ENCODE assay signal across 19 cellular contexts in the genomic region with DNA sequence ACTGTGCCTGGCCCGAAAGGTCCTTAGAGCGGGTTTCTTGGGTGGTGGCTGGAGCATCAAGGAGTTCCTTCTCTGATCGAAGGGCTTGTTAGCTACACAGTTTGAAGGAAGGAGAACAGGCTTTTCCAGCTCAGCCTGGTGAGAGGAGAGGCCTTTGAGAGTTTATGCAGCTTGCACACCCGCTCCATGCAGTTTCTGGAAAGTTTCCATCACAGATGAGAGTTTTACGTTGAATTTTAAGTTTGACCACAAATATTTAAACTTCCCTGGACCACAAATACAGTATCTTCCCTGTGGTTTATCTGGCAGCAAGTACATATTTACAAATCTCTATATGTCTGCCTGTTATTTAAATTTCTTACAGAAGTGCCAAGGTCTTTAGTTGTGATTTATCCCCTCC. TPM values are rescaled to one million over a fixed set of nuclear protein-coding genes. Genes with fewer than 3 reads are reported as not detected.
DNase-seq lines count a peak whose midpoint lies in the region; ATAC-seq and TF ChIP-seq lines count a peak whose summit lies in the region.
"Had no signal": no experiment of that assay in that cellular context is flagged by ENCODE, and none has a peak within 500 bp of the region (broad histone marks: within the 10 kb centered on the region; RNA-seq: fewer than 3 reads in every experiment).

No MANE protein-coding gene starts in this region.

- H3K79me2 ChIP-seq in OCI-LY7 (ENCODE audit: insufficient read depth, low read depth, low read length) = no peaks in the 10 kb centered on the region

- CTCF ChIA-PET in MCF 10A (lab: Yijun Ruan, JAX) (no interaction called here), OCI-LY7 (lab: Charles Lee; ENCODE audit: unreplicated experiment) (no interaction called here)
- CTCF ChIA-PET in activated CD4-positive, alpha-beta memory T cell treated with anti-CD3 and anti-CD28 coated beads for 36 hours (lab: Charles Lee) = no interaction called here

- no peak overlapping the region for H3K4me2 ChIP-seq in OCI-LY7 (ENCODE audit: low read length)
- H3K4me2 ChIP-seq: A549 had no signal

- H3K9me2 ChIP-seq in OCI-LY7 (ENCODE audit: insufficient read depth, low read length) = no peaks in the 10 kb centered on the region

- H3K9me3 ChIP-seq in breast epithelium = no peaks in the 10 kb centered on the region
- H3K9me3 ChIP-seq in left lung = no peaks in the 10 kb centered on the region
- H3K9me3 ChIP-seq in OCI-LY7 (ENCODE audit: low read length) = no peaks in the 10 kb centered on the region
- H3K9me3 ChIP-seq: A549, body of pancreas, gastroesophageal sphincter, tibial nerve had no signal

- H3K4me1 Mint-ChIP-seq in MCF 10A (ENCODE audit: insufficient read depth, unreplicated experiment) = no peaks in the 10 kb centered on the region
- H3K4me1 Mint-ChIP-seq in activated CD4-positive, alpha-beta memory T cell treated with anti-CD3 and anti-CD28 coated beads for 36 hours (ENCODE audit: low read depth) = peaks cover 16% of the 10 kb centered on the region
- H3K4me1 Mint-ChIP-seq: T-cell had no signal

- no peak overlapping the region for H3K4me3 ChIP-seq in breast epithelium
- no peak overlapping the region for H3K4me3 ChIP-seq in cardiac fibroblast (replicated peaks in 1 of 2; ENCODE audit: low read depth in 2 of 2, low read length in 2 of 2)
- H3K4me3 ChIP-seq in left lung = no peak overlapping the region
- H3K4me3 ChIP-seq in OCI-LY7 (ENCODE audit: low read depth, low read length, poor library complexity, severe bottlenecking) = no peak overlapping the region
- H3K4me3 ChIP-seq: A549, body of pancreas, gastroesophageal sphincter, GM12878, tibial nerve had no signal

- H3K27me3 ChIP-seq in breast epithelium (no peaks in the 10 kb centered on the region), left lung (no peaks in the 10 kb centered on the region)
- H3K27me3 ChIP-seq: body of pancreas, gastroesophageal sphincter, tibial nerve had no signal

- H3K27ac Mint-ChIP-seq in MCF 10A (ENCODE audit: low read depth, unreplicated experiment) = no peak overlapping the region
- no peak overlapping the region for H3K27ac Mint-ChIP-seq in activated CD4-positive, alpha-beta memory T cell treated with anti-CD3 and anti-CD28 coated beads for 36 hours
- H3K27ac Mint-ChIP-seq: CD8-positive, alpha-beta memory T cell; T-cell had no signal

- no peaks in the 10 kb centered on the region for H3K27me3 Mint-ChIP-seq in MCF 10A (ENCODE audit: insufficient read depth, unreplicated experiment)
- no peaks in the 10 kb centered on the region for H3K27me3 Mint-ChIP-seq in activated CD4-positive, alpha-beta memory T cell treated with anti-CD3 and anti-CD28 coated beads for 36 hours
- H3K27me3 Mint-ChIP-seq: CD8-positive, alpha-beta memory T cell; T-cell had no signal

- no peak for TF ChIP-seq POLR2A in breast epithelium (IDR thresholded peaks at IDR 0.05)

- H3K36me3 Mint-ChIP-seq in MCF 10A (ENCODE audit: insufficient read depth, unreplicated experiment) = peaks cover 6% of the 10 kb centered on the region
- peaks cover 2% of the 10 kb centered on the region for H3K36me3 Mint-ChIP-seq in activated CD4-positive, alpha-beta memory T cell treated with anti-CD3 and anti-CD28 coated beads for 36 hours

- H3K9me3 Mint-ChIP-seq in MCF 10A (ENCODE audit: unreplicated experiment) = no peaks in the 10 kb centered on the region
- no peaks in the 10 kb centered on the region for H3K9me3 Mint-ChIP-seq in activated CD4-positive, alpha-beta memory T cell treated with anti-CD3 and anti-CD28 coated beads for 36 hours
- H3K9me3 Mint-ChIP-seq: CD8-positive, alpha-beta memory T cell; H9; T-cell had no signal

- no peaks in the 10 kb centered on the region for H4K20me1 ChIP-seq in OCI-LY7 (ENCODE audit: insufficient read depth, low read length)

- peak in 1 of 2 donors; percentile 29 for DNase-seq in breast epithelium (ENCODE audit: low spot score in 2 of 2)
- no peak for DNase-seq in MCF 10A (ENCODE audit: unreplicated experiment)
- peak; percentile 57 to 79 for DNase-seq in cardiac fibroblast (ENCODE audit: low read depth in 2 of 2)
- peak in 1 of 2 donors; percentile 66 for DNase-seq in left lung
- no peak for DNase-seq in NCI-H524 treated with DMSO at 0.1 percent for 48 hours (lab: John Stamatoyannopoulos, UW)
- DNase-seq in OCI-LY7 (ENCODE audit: low spot score) = no peak
- DNase-seq in activated CD4-positive, alpha-beta memory T cell treated with anti-CD3 and anti-CD28 coated beads for 36 hours = no peak
- no peak for DNase-seq in stimulated activated CD4-positive, alpha-beta T cell treated with anti-CD3 and anti-CD28 coated beads, Interleukin-4, amount 100 ng/mL, for 1 hour
- DNase-seq: activated effector memory CD4-positive, alpha-beta T cell treated with anti-CD3 and anti-CD28 coated beads, Interleukin-2, amount 50 U/mL, for 16 hours; body of pancreas; CD8-positive, alpha-beta memory T cell; effector CD4-positive, alpha-beta T cell; H9; MV-4-11; T-cell had no signal

- intact Hi-C loops in breast epithelium (cut with DNase I; ENCODE audit: low total_unique reads) (no loop called here), MCF 10A (cut with micrococcal nuclease) (no loop called here), left lung (cut with DNase I) (no loop called here), OCI-LY7 (cut with micrococcal nuclease; ENCODE audit: unreplicated experiment) (no loop called here)
- intact Hi-C loops in activated CD4-positive, alpha-beta memory T cell treated with anti-CD3 and anti-CD28 coated beads for 36 hours (cut with micrococcal nuclease) = no loop called here

- H3K27ac ChIP-seq in breast epithelium (peak overlapping the region; percentile 33 to 38), left lung (peak overlapping the region in 1 of 2 donors; percentile 7), OCI-LY7 (ENCODE audit: low read depth, low read length, poor library complexity, severe bottlenecking) (no peak overlapping the region)
- H3K27ac ChIP-seq: A549, body of pancreas, gastroesophageal sphincter, tibial nerve had no signal

- no peak overlapping the region for H2AFZ ChIP-seq in OCI-LY7 (ENCODE audit: low read length)

- ATAC-seq in left lung = peak; percentile 91
- ATAC-seq: A549, body of pancreas, gastroesophageal sphincter, GM12878, T-cell had no signal

- no peaks in the 10 kb centered on the region for H3K36me3 ChIP-seq in breast epithelium
- H3K36me3 ChIP-seq in left lung = no peaks in the 10 kb centered on the region
- H3K36me3 ChIP-seq in OCI-LY7 (ENCODE audit: insufficient read depth, low read length) = no peaks in the 10 kb centered on the region
- H3K36me3 ChIP-seq: gastroesophageal sphincter had no signal

- BruUV-seq in MCF 10A (replicated peaks; lab: Mats Ljungman, UMichigan) = no TSS peak
- no TSS peak for BruUV-seq in OCI-LY7 (replicated peaks; lab: Mats Ljungman, UMichigan)

- H3K4me1 ChIP-seq in breast epithelium (no peaks in the 10 kb centered on the region), left lung (peaks cover 0 to 14% of the 10 kb centered on the region in 2 donors), OCI-LY7 (ENCODE audit: insufficient read depth, low read length, poor library complexity, severe bottlenecking) (peaks cover 11% of the 10 kb centered on the region)
- H3K4me1 ChIP-seq: A549, body of pancreas had no signal

- no peak overlapping the region for H3K4me3 Mint-ChIP-seq in MCF 10A (ENCODE audit: unreplicated experiment)
- H3K4me3 Mint-ChIP-seq in activated CD4-positive, alpha-beta memory T cell treated with anti-CD3 and anti-CD28 coated beads for 36 hours = no peak overlapping the region
- H3K4me3 Mint-ChIP-seq: CD8-positive, alpha-beta memory T cell; H9; T-cell had no signal

- POLR2A ChIA-PET in MCF 10A (lab: Yijun Ruan, JAX) (no interaction called here), OCI-LY7 (lab: Charles Lee) (interaction anchor here (0.9 kb wide), 1 partner anchor 10 kb away, joined by 5 read pairs; no protein-coding TSS in a partner anchor)
- POLR2A ChIA-PET in activated CD4-positive, alpha-beta memory T cell treated with anti-CD3 and anti-CD28 coated beads for 36 hours (lab: Charles Lee) = no interaction called here

- TF ChIP-seq CTCF in breast epithelium (IDR thresholded peaks at IDR 0.05) (no peak), MCF 10A (IDR thresholded peaks at IDR 0.05; ENCODE audit: unreplicated experiment) (no peak), cardiac fibroblast (IDR thresholded peaks at IDR 0.05; ENCODE audit: low read depth, low read length) (no peak), left lung (IDR thresholded peaks at IDR 0.05) (no peak), OCI-LY7 (conservative IDR thresholded peaks at IDR 0.05; ENCODE audit: low read length) (no peak)

RNA-seq across cellular contexts. Expression of gene HIC1, which starts 56.8 kb away (rescaled TPM):
- total RNA-seq in breast epithelium = 10 to 100 TPM; 12.6 to 16.4 (median 12.7) TPM
- 0.59 and 1.0 TPM in 2 replicates for total RNA-seq in MCF 10A (2022)
- 10 to 100 TPM; 25.5 to 28.2 TPM for total RNA-seq in left lung
- 0.19 TPM in 1 of 2 replicates, not detected in the other for total RNA-seq in OCI-LY7 (2014; rRNA removed; shearing (Covaris generic))
- 0.32 TPM in 1 of 2 replicates, not detected in the other for total RNA-seq in OCI-LY7 (2022)
- total RNA-seq in activated CD4-positive, alpha-beta memory T cell treated with anti-CD3 and anti-CD28 coated beads for 36 hours = 10 to 100 TPM; 13.1 to 13.2 TPM

Comparison
In these comparisons a context has a peak if more than half of its experiments do, and no peak if none do; other contexts are left out.
1. DNase-seq: peak in cardiac fibroblast (2 of 2); none in MCF 10A (single experiment), NCI-H524 treated with DMSO at 0.1 percent for 48 hours (single experiment), OCI-LY7 (single experiment), activated CD4-positive, alpha-beta memory T cell treated with anti-CD3 and anti-CD28 coated beads for 36 hours (single experiment) and stimulated activated CD4-positive, alpha-beta T cell treated with anti-CD3 and anti-CD28 coated beads, Interleukin-4, amount 100 ng/mL, for 1 hour (single experiment).